In genomic region chr4:77893451-77893850, GRCh38 we compare ENCODE assay signal across 13 cellular contexts.
A peak's percentile ranks its signal among the peaks of the same experiment; 100 is the strongest.
DNase-seq lines count a peak whose midpoint lies in the region; ATAC-seq lines count a peak whose summit lies in the region.
"Had no signal": no experiment of that assay in that cellular context is flagged by ENCODE, and none has a peak within 500 bp of the region (broad histone marks: within the 10 kb centered on the region; RNA-seq: fewer than 3 reads in every experiment).

No MANE protein-coding gene starts in this region.

- H3K27me3 Mint-ChIP-seq in activated naive CD8-positive, alpha-beta T cell, result no peaks in the 10 kb centered on the region

- H3K4me1 Mint-ChIP-seq in activated naive CD8-positive, alpha-beta T cell (ENCODE audit: low read depth), result peaks cover 27% of the 10 kb centered on the region
- H3K4me1 Mint-ChIP-seq: nephron had no signal

- H3K27ac Mint-ChIP-seq in activated naive CD8-positive, alpha-beta T cell, result no peak overlapping the region
- H3K27ac Mint-ChIP-seq: nephron had no signal

- peaks cover 30% of the 10 kb centered on the region for H3K36me3 Mint-ChIP-seq in activated naive CD8-positive, alpha-beta T cell

- H3K4me3 Mint-ChIP-seq in activated naive CD8-positive, alpha-beta T cell, result peak overlapping the region; percentile 25
- H3K4me3 Mint-ChIP-seq: nephron had no signal

- ATAC-seq in GM18520 (IDR thresholded peaks at IDR 0.05; ENCODE audit: unreplicated experiment) (peak; percentile 52), GM21447 (IDR thresholded peaks at IDR 0.05; ENCODE audit: unreplicated experiment) (peak; percentile 77), HG03378 (IDR thresholded peaks at IDR 0.05; ENCODE audit: unreplicated experiment) (peak; percentile 91)
- ATAC-seq: sciatic nerve had no signal

- H3K9me3 Mint-ChIP-seq in activated naive CD8-positive, alpha-beta T cell (ENCODE audit: low read depth), result no peaks in the 10 kb centered on the region
- H3K9me3 Mint-ChIP-seq: nephron had no signal

- no peak for DNase-seq in NCI-H2029 (lab: John Stamatoyannopoulos, UW)
- DNase-seq in NCI-H226, result no peak
- no peak for DNase-seq in GM19240 (ENCODE audit: insufficient read length, low spot score)
- DNase-seq: activated T-cell treated with anti-CD3 and anti-CD28 coated beads, Interleukin-2, amount 50 U/mL, for 1 hour; brain microvascular endothelial cell; kidney glomerular epithelial cell; Right ventricle myocardium superior had no signal
